In the genomic region with DNA sequence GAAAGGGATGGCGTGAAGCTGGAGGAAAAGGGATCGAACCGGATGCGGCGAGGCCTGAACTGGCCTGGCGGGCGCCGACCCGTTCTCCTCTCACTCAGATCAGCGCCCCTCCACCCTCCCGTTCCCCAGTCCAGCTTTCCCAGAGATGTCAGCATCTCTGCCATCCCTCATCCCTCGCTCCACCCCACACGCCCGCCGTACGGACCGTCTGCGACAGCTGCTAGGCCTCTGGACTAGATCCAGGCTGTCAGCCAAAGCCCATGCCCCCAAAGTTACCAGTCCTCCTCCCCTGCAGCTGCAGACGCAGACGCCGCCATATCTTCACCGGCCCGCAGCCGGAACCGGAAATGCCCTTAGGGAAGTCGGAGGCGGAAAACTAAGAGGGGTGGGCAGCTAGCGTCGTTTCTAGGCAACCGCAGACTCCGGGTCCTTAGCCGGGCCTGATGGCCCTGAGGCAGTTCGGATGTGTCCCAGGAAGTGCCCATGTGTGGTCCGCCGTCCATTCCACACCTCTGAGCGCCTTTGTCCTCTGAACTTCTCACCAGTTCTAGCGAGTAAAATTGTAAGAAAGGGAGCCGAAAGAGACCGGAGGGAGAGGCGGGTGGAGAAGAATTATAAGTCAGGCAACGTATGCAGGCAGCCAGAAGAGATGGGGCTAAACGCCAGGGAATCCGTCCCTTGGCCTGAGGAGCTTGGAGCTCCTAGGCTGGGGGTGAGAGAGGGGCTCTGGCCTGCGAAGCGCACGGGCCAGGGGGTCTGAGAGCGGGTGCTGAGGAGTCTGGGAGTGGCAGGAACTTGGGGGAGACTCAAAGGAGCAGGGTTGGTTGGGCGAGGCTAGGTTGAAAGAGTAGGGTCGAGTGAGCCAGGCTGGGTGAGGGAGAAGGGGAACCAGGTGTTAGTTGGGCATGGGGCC, we compare ENCODE assay signal across 1 cellular context.
A peak's percentile ranks its signal among the peaks of the same experiment; 100 is the strongest.
TF ChIP-seq lines count a peak whose summit lies in the region.

A gene with protein sequence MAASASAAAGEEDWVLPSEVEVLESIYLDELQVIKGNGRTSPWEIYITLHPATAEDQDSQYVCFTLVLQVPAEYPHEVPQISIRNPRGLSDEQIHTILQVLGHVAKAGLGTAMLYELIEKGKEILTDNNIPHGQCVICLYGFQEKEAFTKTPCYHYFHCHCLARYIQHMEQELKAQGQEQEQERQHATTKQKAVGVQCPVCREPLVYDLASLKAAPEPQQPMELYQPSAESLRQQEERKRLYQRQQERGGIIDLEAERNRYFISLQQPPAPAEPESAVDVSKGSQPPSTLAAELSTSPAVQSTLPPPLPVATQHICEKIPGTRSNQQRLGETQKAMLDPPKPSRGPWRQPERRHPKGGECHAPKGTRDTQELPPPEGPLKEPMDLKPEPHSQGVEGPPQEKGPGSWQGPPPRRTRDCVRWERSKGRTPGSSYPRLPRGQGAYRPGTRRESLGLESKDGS (minus strand): TSS at position 349 of the 913 bp plus-strand sequence. CDS start 32 bp downstream, at position 317.
Gene STK36, plus strand, starts transcription at position 433 of the 913 bp plus-strand sequence. CDS start 744 bp downstream, outside the sequence.

TF ChIP-seq in GM12878, 131 proteins besides CTCF, POLR2A, EP300 and RAD21 (continued from another document and continues in another):
- TF ChIP-seq ZBTB11 (CRISPR knock-in tag; IDR thresholded peaks at IDR 0.05) (peak; percentile 78), HCFC1 (IDR thresholded peaks at IDR 0.05; ENCODE audit: low read length) (peak; percentile 65; the same call in 1 of the 2 replicates), ZNF24 (IDR thresholded peaks at IDR 0.05) (no peak), HDAC6 (IDR thresholded peaks at IDR 0.05; ENCODE audit: unreplicated experiment) (no peak), MYC (IDR thresholded peaks at IDR 0.05; ENCODE audit: insufficient read depth, insufficient read length, insufficient replicate concordance, low read length, severe bottlenecking) (no peak), RFX5 (IDR thresholded peaks at IDR 0.05; ENCODE audit: low read depth, low read length) (no peak), FOXM1 (IDR thresholded peaks at IDR 0.05; ENCODE audit: low read depth, low read length) (no peak), SIN3A (IDR thresholded peaks at IDR 0.05; ENCODE audit: low read depth, low read length) (peak; percentile 94; the same call in 1 of the 2 replicates), MAX (IDR thresholded peaks at IDR 0.05; ENCODE audit: low read depth, low read length) (peak; percentile 43; the same call in 1 of the 2 replicates), MEF2B (IDR thresholded peaks at IDR 0.05; ENCODE audit: partially characterized antibody, poor library complexity, severe bottlenecking) (no peak), CEBPZ (IDR thresholded peaks at IDR 0.05; ENCODE audit: low read depth, low read length) (no peak), SUZ12 (IDR thresholded peaks at IDR 0.05; ENCODE audit: unreplicated experiment) (no peak), RCOR1 (conservative IDR thresholded peaks at IDR 0.05; ENCODE audit: low read depth, low read length) (no peak), CREB1 (IDR thresholded peaks at IDR 0.05; ENCODE audit: low read depth) (peak; percentile 16; the same call in 1 of the 2 replicates), HDGF (IDR thresholded peaks at IDR 0.05) (no peak), ESRRA (IDR thresholded peaks at IDR 0.05; ENCODE audit: low read length) (no peak), NBN (IDR thresholded peaks at IDR 0.05) (no peak), ZNF622 (IDR thresholded peaks at IDR 0.05) (no peak), TCF12 (IDR thresholded peaks at IDR 0.05; ENCODE audit: low read depth, low read length) (0 out of 2 replicates have a peak, but pooled peaks have one; percentile 50), KAT2A (conservative IDR thresholded peaks at IDR 0.05; ENCODE audit: control insufficient read depth, low read depth, low read length) (no peak), ELK1 (IDR thresholded peaks at IDR 0.05; ENCODE audit: low read depth, low read length) (peak; percentile 93), ZZZ3 (IDR thresholded peaks at IDR 0.05; ENCODE audit: control insufficient read depth, insufficient read length, low read depth) (no peak), CBFB (IDR thresholded peaks at IDR 0.05; ENCODE audit: low read depth) (peak; percentile 84), BMI1 (IDR thresholded peaks at IDR 0.05; ENCODE audit: borderline replicate concordance) (peak; percentile 86), ATF7 (IDR thresholded peaks at IDR 0.05; ENCODE audit: low read depth) (peak; percentile 28; the same call in 1 of the 2 replicates), E4F1 (IDR thresholded peaks at IDR 0.05; ENCODE audit: borderline replicate concordance, partially characterized antibody) (peak; percentile 52), TAF1 (IDR thresholded peaks at IDR 0.05; ENCODE audit: borderline replicate concordance, low read depth, low read length) (peak; percentile 79), JUNB (IDR thresholded peaks at IDR 0.05) (no peak), RAD51 (IDR thresholded peaks at IDR 0.05) (no peak), BACH1 (IDR thresholded peaks at IDR 0.05; ENCODE audit: borderline replicate concordance) (peak; percentile 36; the same call in 1 of the 2 replicates), MTA3 (IDR thresholded peaks at IDR 0.05; ENCODE audit: borderline replicate concordance, low read length) (no peak; the same call in 1 of the 2 replicates), LARP7 (IDR thresholded peaks at IDR 0.05) (no peak; the same call in none of the 2 replicates), ZNF217 (IDR thresholded peaks at IDR 0.05) (no peak), IKZF1 (conservative IDR thresholded peaks at IDR 0.05) (peak; percentile 72), EGR1 (IDR thresholded peaks at IDR 0.05; ENCODE audit: borderline replicate concordance in 1 of 2, low read depth in 2 of 2, low read length in 2 of 2) (peak in 1 of 2 experiments; percentile 55; a peak in 1 of 3 replicates), CREM (IDR thresholded peaks at IDR 0.05; ENCODE audit: low read depth) (no peak)
- TF ChIP-seq, protein P1, sequence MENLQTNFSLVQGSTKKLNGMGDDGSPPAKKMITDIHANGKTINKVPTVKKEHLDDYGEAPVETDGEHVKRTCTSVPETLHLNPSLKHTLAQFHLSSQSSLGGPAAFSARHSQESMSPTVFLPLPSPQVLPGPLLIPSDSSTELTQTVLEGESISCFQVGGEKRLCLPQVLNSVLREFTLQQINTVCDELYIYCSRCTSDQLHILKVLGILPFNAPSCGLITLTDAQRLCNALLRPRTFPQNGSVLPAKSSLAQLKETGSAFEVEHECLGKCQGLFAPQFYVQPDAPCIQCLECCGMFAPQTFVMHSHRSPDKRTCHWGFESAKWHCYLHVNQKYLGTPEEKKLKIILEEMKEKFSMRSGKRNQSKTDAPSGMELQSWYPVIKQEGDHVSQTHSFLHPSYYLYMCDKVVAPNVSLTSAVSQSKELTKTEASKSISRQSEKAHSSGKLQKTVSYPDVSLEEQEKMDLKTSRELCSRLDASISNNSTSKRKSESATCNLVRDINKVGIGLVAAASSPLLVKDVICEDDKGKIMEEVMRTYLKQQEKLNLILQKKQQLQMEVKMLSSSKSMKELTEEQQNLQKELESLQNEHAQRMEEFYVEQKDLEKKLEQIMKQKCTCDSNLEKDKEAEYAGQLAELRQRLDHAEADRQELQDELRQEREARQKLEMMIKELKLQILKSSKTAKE (IDR thresholded peaks at IDR 0.05; ENCODE audit: low read depth, poor library complexity, severe bottlenecking), result no peak
- TF ChIP-seq, protein P2, sequence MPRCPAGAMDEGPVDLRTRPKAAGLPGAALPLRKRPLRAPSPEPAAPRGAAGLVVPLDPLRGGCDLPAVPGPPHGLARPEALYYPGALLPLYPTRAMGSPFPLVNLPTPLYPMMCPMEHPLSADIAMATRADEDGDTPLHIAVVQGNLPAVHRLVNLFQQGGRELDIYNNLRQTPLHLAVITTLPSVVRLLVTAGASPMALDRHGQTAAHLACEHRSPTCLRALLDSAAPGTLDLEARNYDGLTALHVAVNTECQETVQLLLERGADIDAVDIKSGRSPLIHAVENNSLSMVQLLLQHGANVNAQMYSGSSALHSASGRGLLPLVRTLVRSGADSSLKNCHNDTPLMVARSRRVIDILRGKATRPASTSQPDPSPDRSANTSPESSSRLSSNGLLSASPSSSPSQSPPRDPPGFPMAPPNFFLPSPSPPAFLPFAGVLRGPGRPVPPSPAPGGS (IDR thresholded peaks at IDR 0.05; ENCODE audit: borderline replicate concordance, insufficient read depth, low read depth, low read length, poor library complexity, severe bottlenecking), result no peak
- TF ChIP-seq, protein P3, sequence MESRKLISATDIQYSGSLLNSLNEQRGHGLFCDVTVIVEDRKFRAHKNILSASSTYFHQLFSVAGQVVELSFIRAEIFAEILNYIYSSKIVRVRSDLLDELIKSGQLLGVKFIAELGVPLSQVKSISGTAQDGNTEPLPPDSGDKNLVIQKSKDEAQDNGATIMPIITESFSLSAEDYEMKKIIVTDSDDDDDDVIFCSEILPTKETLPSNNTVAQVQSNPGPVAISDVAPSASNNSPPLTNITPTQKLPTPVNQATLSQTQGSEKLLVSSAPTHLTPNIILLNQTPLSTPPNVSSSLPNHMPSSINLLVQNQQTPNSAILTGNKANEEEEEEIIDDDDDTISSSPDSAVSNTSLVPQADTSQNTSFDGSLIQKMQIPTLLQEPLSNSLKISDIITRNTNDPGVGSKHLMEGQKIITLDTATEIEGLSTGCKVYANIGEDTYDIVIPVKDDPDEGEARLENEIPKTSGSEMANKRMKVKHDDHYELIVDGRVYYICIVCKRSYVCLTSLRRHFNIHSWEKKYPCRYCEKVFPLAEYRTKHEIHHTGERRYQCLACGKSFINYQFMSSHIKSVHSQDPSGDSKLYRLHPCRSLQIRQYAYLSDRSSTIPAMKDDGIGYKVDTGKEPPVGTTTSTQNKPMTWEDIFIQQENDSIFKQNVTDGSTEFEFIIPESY (IDR thresholded peaks at IDR 0.05), result no peak
